In genomic region chr12:117857632-117858274, GRCh38 we compare ENCODE assay signal across 8 cellular contexts.
DNase-seq lines count a peak whose midpoint lies in the region; ATAC-seq lines count a peak whose summit lies in the region.

No MANE protein-coding gene starts in this region.

- DNase-seq in AG08396 (ENCODE audit: low spot score), result peak; percentile 61
- DNase-seq in NCI-H748 (lab: John Stamatoyannopoulos, UW; ENCODE audit: unreplicated experiment), result peak; percentile 52
- peak; percentile 19 for DNase-seq in activated CD8-positive, alpha-beta memory T cell treated with anti-CD3 and anti-CD28 coated beads, Interleukin-2, amount 50 U/mL, for 24 hours (ENCODE audit: extremely low read depth)
- DNase-seq in fibroblast of peridontal ligament (ENCODE audit: extremely low read depth), result peak; percentile 42
- DNase-seq in retina, result peak; percentile 47
- no peak for DNase-seq in OCI-M2 (lab: John Stamatoyannopoulos, UW; ENCODE audit: unreplicated experiment)

- peak; percentile 70 for ATAC-seq in GM18498 (IDR thresholded peaks at IDR 0.05; ENCODE audit: unreplicated experiment)
- ATAC-seq in GM18520 (IDR thresholded peaks at IDR 0.05; ENCODE audit: unreplicated experiment), result no peak
